In the genomic region with DNA sequence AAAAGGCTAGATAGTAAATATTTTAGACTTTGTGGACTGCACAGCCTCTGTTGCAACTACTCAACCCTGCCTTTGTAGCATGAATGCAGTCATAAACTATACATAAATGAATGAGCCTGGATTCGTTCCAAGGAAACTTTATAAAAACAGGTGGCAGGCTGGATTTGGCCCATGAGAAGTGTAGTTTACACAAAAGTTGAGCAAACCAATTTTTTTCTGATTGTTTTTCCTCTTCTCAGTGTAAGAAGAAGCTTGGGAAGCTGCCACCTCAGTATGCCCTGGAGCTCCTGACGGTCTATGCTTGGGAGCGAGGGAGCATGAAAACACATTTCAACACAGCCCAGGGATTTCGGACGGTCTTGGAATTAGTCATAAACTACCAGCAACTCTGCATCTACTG, we compare ENCODE assay signal across 16 cellular contexts. TPM values are rescaled to one million over a fixed set of nuclear protein-coding genes. Genes with fewer than 3 reads are reported as not detected.
DNase-seq lines count a peak whose midpoint lies in the region; ATAC-seq and TF ChIP-seq lines count a peak whose summit lies in the region.
"Had no signal": no experiment of that assay in that cellular context is flagged by ENCODE, and none has a peak within 500 bp of the region (broad histone marks: within the 10 kb centered on the region; RNA-seq: fewer than 3 reads in every experiment).

No MANE protein-coding gene starts in this region.

- DNase-seq in H4 (ENCODE audit: low spot score) = peak; percentile 20
- peak; percentile 31 for DNase-seq in NCI-H774 (lab: John Stamatoyannopoulos, UW)
- peak; percentile 26 for DNase-seq in epithelial cell of proximal tubule (ENCODE audit: low read depth)
- peak; percentile 43 for DNase-seq in myocyte (ENCODE audit: low read depth)
- DNase-seq in kidney tubule cell (ENCODE audit: low spot score) = no peak
- DNase-seq: activated CD4-positive, alpha-beta T cell treated with anti-CD3 and anti-CD28 coated beads, Interleukin-2, amount 10 ng/mL, durations not matched to agents 7 days and 5 days; activated naive CD8-positive, alpha-beta T cell treated with anti-CD3 and anti-CD28 coated beads, Interleukin-2, amount 50 U/mL, for 24 hours; activated T-cell treated with anti-CD3 and anti-CD28 coated beads, Interleukin-2, amount 50 U/mL, for 24 hours; DMS53; immature natural killer cell; NCI-H1092 treated with DMSO at 0.1 percent for 48 hours; NCI-H524 treated with DMSO at 0.1 percent for 48 hours; stimulated activated CD4-positive, alpha-beta T cell treated with anti-CD3 and anti-CD28 coated beads, Interleukin-2, amount 100 ng/mL, for 24 hours had no signal

- H3K4me3 ChIP-seq in epithelial cell of proximal tubule (ENCODE audit: low read depth, low read length) = no peak overlapping the region

- no peak for ATAC-seq in GM21528 (IDR thresholded peaks at IDR 0.05; ENCODE audit: low FRiP score, unreplicated experiment)
- ATAC-seq in GM18873 (IDR thresholded peaks at IDR 0.05; ENCODE audit: low FRiP score, unreplicated experiment) = no peak
- no peak for ATAC-seq in HG03196 (IDR thresholded peaks at IDR 0.05; ENCODE audit: unreplicated experiment)
- ATAC-seq: activated naive CD8-positive, alpha-beta T cell treated with anti-CD3 and anti-CD28 coated beads, Interleukin-2, amount 50 U/mL, for 24 hours had no signal

- no peak for TF ChIP-seq CTCF in epithelial cell of proximal tubule (conservative IDR thresholded peaks at IDR 0.05; ENCODE audit: low read depth, low read length)

RNA-seq across cellular contexts. Expression of gene OAS1, which starts 9.5 kb away (rescaled TPM):
- 48.0 and 70.8 TPM in 2 replicates for total RNA-seq in H4 (2014; rRNA removed; shearing (Covaris generic))
- total RNA-seq in epithelial cell of proximal tubule (2.2 and 6.3 TPM in 2 replicates), myocyte (10.4 and 14.0 TPM in 2 replicates)
- polyA plus RNA-seq in myocyte (2012) = 1.6 TPM

RNA-seq across cellular contexts. Expression of gene OAS3, which starts 22.0 kb away (rescaled TPM):
- 39.1 and 46.8 TPM in 2 replicates for total RNA-seq in H4 (2014; rRNA removed; shearing (Covaris generic))
- 23.3 and 24.4 TPM in 2 replicates for total RNA-seq in epithelial cell of proximal tubule
- 4.7 and 7.1 TPM in 2 replicates for total RNA-seq in myocyte
- polyA plus RNA-seq in myocyte (2012) = 1.3 TPM
